Comparison of ENCODE assay signal across 21 cellular contexts in the genomic region with DNA sequence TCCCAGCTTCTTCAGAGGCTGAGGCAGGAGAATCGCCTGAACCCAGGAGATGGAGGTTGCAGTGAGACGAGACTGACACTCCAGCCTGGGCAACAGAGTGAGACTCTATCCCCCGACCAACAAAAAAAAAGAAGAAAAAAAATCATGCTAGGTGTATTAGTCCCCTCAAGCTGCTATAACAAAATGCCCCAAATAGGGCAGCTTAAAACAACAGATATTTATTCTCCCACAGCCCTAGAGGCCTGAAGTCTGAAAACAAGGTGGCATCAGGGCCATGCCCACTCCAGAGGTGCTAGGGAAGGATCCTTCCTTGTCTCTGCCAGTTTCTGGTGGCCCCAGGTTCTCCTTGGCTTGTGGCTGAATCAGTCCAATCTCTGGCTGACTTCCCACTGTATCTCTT.
"Had no signal": no experiment of that assay in that cellular context is flagged by ENCODE, and none has a peak within 500 bp of the region (broad histone marks: within the 10 kb centered on the region; RNA-seq: fewer than 3 reads in every experiment).

No MANE protein-coding gene starts in this region.

- H3K4me1 ChIP-seq: foreskin keratinocyte, left ventricle myocardium inferior, lower lobe of right lung, parathyroid adenoma, suprapubic skin, thyroid gland, upper lobe of left lung, uterus had no signal

- DNase-seq: cortex of kidney; dorsolateral prefrontal cortex; effector memory CD4-positive, alpha-beta T cell; foreskin keratinocyte; head of caudate nucleus; kidney; left cardiac atrium; left ventricle myocardium inferior; lower lobe of right lung; natural killer cell; nucleus accumbens; small intestine; stimulated activated CD4-positive, alpha-beta T cell treated with anti-CD3 and anti-CD28 coated beads, Interleukin-12 subunit alpha, Interleukin-12 subunit beta, amount 100 ng/mL, for 4 hours; stimulated activated naive CD4-positive, alpha-beta T cell; thyroid gland; upper lobe of left lung; uterus had no signal

- H3K27ac ChIP-seq: epithelial cell of prostate, foreskin keratinocyte, hepatocyte, left ventricle myocardium inferior, lower lobe of right lung, parathyroid adenoma, suprapubic skin, thyroid gland, upper lobe of left lung, uterus had no signal

- H2AFZ ChIP-seq: hepatocyte, parathyroid adenoma had no signal

- H3K9ac ChIP-seq: parathyroid adenoma had no signal

- H3K9me3 ChIP-seq: left ventricle myocardium inferior, lower lobe of right lung, suprapubic skin, thyroid gland, upper lobe of left lung, uterus had no signal

- H3K36me3 ChIP-seq: uterus had no signal

- H3K27me3 ChIP-seq: dorsolateral prefrontal cortex, foreskin keratinocyte, hepatocyte, suprapubic skin, thyroid gland, upper lobe of left lung, uterus had no signal

- H3K4me3 ChIP-seq: dorsolateral prefrontal cortex, hepatocyte, left ventricle myocardium inferior, lower lobe of right lung, suprapubic skin, thyroid gland, upper lobe of left lung, uterus had no signal

- H3K4me2 ChIP-seq: hepatocyte had no signal
